ENCODE assay signal across 17 cellular contexts in the genomic region with DNA sequence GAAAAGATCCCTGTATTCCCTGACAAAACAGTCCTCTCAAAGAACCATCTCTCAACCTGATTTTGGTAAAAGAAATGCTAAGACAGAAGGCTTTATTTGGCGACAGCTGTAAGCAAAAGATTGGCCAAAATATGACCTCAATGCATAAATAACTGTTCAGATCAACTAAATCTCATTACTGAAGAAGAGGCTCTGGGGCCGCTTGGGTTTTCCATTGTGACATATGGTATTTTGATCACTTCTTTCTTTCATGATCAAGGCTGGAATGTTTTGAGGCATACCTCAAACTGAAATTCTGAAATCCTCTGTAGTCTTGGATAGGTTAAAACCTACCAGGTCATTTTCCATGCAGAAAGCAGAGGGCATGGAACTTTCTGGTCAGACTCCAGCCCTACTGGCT.
DNase-seq lines count a peak whose midpoint lies in the region; ATAC-seq and TF ChIP-seq lines count a peak whose summit lies in the region.
"Had no signal": no experiment of that assay in that cellular context is flagged by ENCODE, and none has a peak within 500 bp of the region (broad histone marks: within the 10 kb centered on the region; RNA-seq: fewer than 3 reads in every experiment).

No MANE protein-coding gene starts in this region.

- no peak for ATAC-seq in CD8-positive, alpha-beta T cell
- no peak for ATAC-seq in GM19452 (IDR thresholded peaks at IDR 0.05; ENCODE audit: unreplicated experiment)

- no peaks in the 10 kb centered on the region for H3K9me3 ChIP-seq in CD8-positive, alpha-beta T cell (ENCODE audit: low read length)
- H3K9me3 ChIP-seq: SJCRH30 had no signal

- no peak overlapping the region for H3K4me3 Mint-ChIP-seq in activated CD4-positive, alpha-beta T cell treated with anti-CD3 and anti-CD28 coated beads, Interleukin-2, amount 10 ng/mL, durations not matched to agents 24 days and 14 days
- H3K4me3 Mint-ChIP-seq in CD8-positive, alpha-beta T cell = no peak overlapping the region

- no peak overlapping the region for H3K4me3 ChIP-seq in CD8-positive, alpha-beta T cell (ENCODE audit: low read depth, low read length)
- H3K4me3 ChIP-seq: BLaER1, SJCRH30 had no signal

- H3K4me1 Mint-ChIP-seq in activated CD4-positive, alpha-beta T cell treated with anti-CD3 and anti-CD28 coated beads, Interleukin-2, amount 10 ng/mL, durations not matched to agents 24 days and 14 days = peaks cover 40% of the 10 kb centered on the region
- H3K4me1 Mint-ChIP-seq in CD8-positive, alpha-beta T cell (ENCODE audit: low read depth) = peaks cover under 1% of the 10 kb centered on the region

- intact Hi-C loops in activated CD4-positive, alpha-beta T cell treated with anti-CD3 and anti-CD28 coated beads, Interleukin-2, amount 10 ng/mL, durations not matched to agents 24 days and 14 days (cut with micrococcal nuclease) = no loop called here
- intact Hi-C loops in CD8-positive, alpha-beta T cell (cut with DNase I, micrococcal nuclease) = loop anchor here in 1 of 2 experiments (10.0 kb wide), 1 partner anchor 719 kb away; no protein-coding TSS in a partner anchor

- H3K36me3 Mint-ChIP-seq in activated CD4-positive, alpha-beta T cell treated with anti-CD3 and anti-CD28 coated beads, Interleukin-2, amount 10 ng/mL, durations not matched to agents 24 days and 14 days (ENCODE audit: low read depth) = peaks cover 69% of the 10 kb centered on the region
- peaks cover 48% of the 10 kb centered on the region for H3K36me3 Mint-ChIP-seq in CD8-positive, alpha-beta T cell

- no peaks in the 10 kb centered on the region for H3K27me3 ChIP-seq in CD8-positive, alpha-beta T cell (ENCODE audit: insufficient read depth, low read length)
- H3K27me3 ChIP-seq: BLaER1, SJCRH30 had no signal

- DNase-seq in activated CD4-positive, alpha-beta T cell treated with anti-CD3 and anti-CD28 coated beads, Interleukin-2, amount 10 ng/mL, durations not matched to agents 24 days and 14 days = no peak
- no peak for DNase-seq in activated CD4-positive, alpha-beta T cell treated with anti-CD3 and anti-CD28 coated beads, Interleukin-2, amount 50 U/mL, for 4 hours
- no peak for DNase-seq in CD8-positive, alpha-beta T cell
- peak; percentile 64 for DNase-seq in NCI-H446 treated with DMSO at 0.1 percent for 48 hours (lab: John Stamatoyannopoulos, UW)
- DNase-seq in cerebellar cortex (ENCODE audit: low spot score) = peak; percentile 52
- DNase-seq in hippocampal formation (lab: John Stamatoyannopoulos, UW) = no peak
- DNase-seq in NCI-H187 (lab: John Stamatoyannopoulos, UW) = no peak
- DNase-seq: GOT3, NCI-H1048, NCI-H1436 treated with DMSO at 0.1 percent for 48 hours, NCI-H226, NCI-H748 treated with DMSO at 0.1 percent for 48 hours, SJCRH30 had no signal

- TF ChIP-seq CTCF in CD8-positive, alpha-beta T cell (IDR thresholded peaks at IDR 0.05) = no peak

- H3K36me3 ChIP-seq in CD8-positive, alpha-beta T cell (ENCODE audit: insufficient read depth, low read length) = no peaks in the 10 kb centered on the region

- peak overlapping the region; percentile 85 for H3K27ac Mint-ChIP-seq in activated CD4-positive, alpha-beta T cell treated with anti-CD3 and anti-CD28 coated beads, Interleukin-2, amount 10 ng/mL, durations not matched to agents 24 days and 14 days
- peak overlapping the region; percentile 34 for H3K27ac Mint-ChIP-seq in CD8-positive, alpha-beta T cell

- peaks cover 39% of the 10 kb centered on the region for H3K9me3 Mint-ChIP-seq in activated CD4-positive, alpha-beta T cell treated with anti-CD3 and anti-CD28 coated beads, Interleukin-2, amount 10 ng/mL, durations not matched to agents 24 days and 14 days
- H3K9me3 Mint-ChIP-seq in CD8-positive, alpha-beta T cell = no peaks in the 10 kb centered on the region

- H3K27me3 Mint-ChIP-seq in activated CD4-positive, alpha-beta T cell treated with anti-CD3 and anti-CD28 coated beads, Interleukin-2, amount 10 ng/mL, durations not matched to agents 24 days and 14 days = no peaks in the 10 kb centered on the region
- no peaks in the 10 kb centered on the region for H3K27me3 Mint-ChIP-seq in CD8-positive, alpha-beta T cell (ENCODE audit: low read depth)

- no peak overlapping the region for H3K27ac ChIP-seq in CD8-positive, alpha-beta T cell (ENCODE audit: low read depth, low read length)
- H3K27ac ChIP-seq: BLaER1, KMS-11, RWPE1, SJCRH30 had no signal

- no peaks in the 10 kb centered on the region for H3K4me1 ChIP-seq in CD8-positive, alpha-beta T cell (ENCODE audit: insufficient read depth, low read length)
- H3K4me1 ChIP-seq: SJCRH30 had no signal

- POLR2A ChIA-PET in CD8-positive, alpha-beta T cell (lab: Charles Lee) = no interaction called here

- CTCF ChIA-PET in CD8-positive, alpha-beta T cell (lab: Charles Lee) = no interaction called here

Comparison
In these comparisons a context has a peak if more than half of its experiments do, and no peak if none do; other contexts are left out.
1. DNase-seq: peak in NCI-H446 treated with DMSO at 0.1 percent for 48 hours (single experiment) and cerebellar cortex (single experiment); none in activated CD4-positive, alpha-beta T cell treated with anti-CD3 and anti-CD28 coated beads, Interleukin-2, amount 10 ng/mL, durations not matched to agents 24 days and 14 days (single experiment), activated CD4-positive, alpha-beta T cell treated with anti-CD3 and anti-CD28 coated beads, Interleukin-2, amount 50 U/mL, for 4 hours (0 of 2), CD8-positive, alpha-beta T cell (0 of 7), hippocampal formation (0 of 2) and NCI-H187 (0 of 2).